24 cellular contexts compared by ENCODE assay signal in the genomic region with DNA sequence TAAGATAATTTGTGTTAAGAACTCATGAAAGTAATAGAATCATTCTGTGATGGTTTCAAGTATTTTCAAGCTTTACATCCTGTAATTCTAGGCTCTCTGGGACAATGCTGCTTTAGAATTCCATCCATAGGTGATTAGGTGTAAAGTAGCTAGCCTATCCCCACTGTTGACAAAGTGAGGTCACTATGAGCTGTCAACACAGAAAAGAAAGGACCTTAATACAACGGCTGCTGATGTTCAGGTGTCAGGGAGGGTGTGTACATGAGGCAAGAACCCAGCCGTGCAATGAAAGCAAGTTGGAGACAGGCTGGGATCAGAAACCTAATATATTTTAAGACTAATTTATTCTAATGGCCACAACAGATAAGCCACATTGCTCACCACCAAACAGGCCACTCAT. TPM values are rescaled to one million over a fixed set of nuclear protein-coding genes. Genes with fewer than 3 reads are reported as not detected.
A peak's percentile ranks its signal among the peaks of the same experiment; 100 is the strongest.
DNase-seq lines count a peak whose midpoint lies in the region; ATAC-seq and TF ChIP-seq lines count a peak whose summit lies in the region.
"Had no signal": no experiment of that assay in that cellular context is flagged by ENCODE, and none has a peak within 500 bp of the region (broad histone marks: within the 10 kb centered on the region; RNA-seq: fewer than 3 reads in every experiment).

No MANE protein-coding gene starts in this region.

- no peaks in the 10 kb centered on the region for H3K27me3 Mint-ChIP-seq in Calu3 (ENCODE audit: unreplicated experiment)

- H3K27me3 ChIP-seq in PC-3 (ENCODE audit: low read length) (no peaks in the 10 kb centered on the region), suprapubic skin (no peaks in the 10 kb centered on the region)
- H3K27me3 ChIP-seq: brain microvascular endothelial cell, gastrocnemius medialis, MG63, pancreas, right lobe of liver, thyroid gland had no signal

- WGBS in suprapubic skin: 93% methylated on average over 2 of the region's 2 CpGs

- H3K79me2 ChIP-seq in PC-3 (ENCODE audit: low read length): no peaks in the 10 kb centered on the region

- CTCF ChIA-PET in Calu3 (lab: Charles Lee): interaction anchor here (0.6 kb wide), 1 partner anchor 39 kb away, joined by 5 read pairs; no protein-coding TSS in a partner anchor
- CTCF ChIA-PET in PC-3 (lab: Charles Lee): no interaction called here

- no peak overlapping the region for H2AFZ ChIP-seq in PC-3 (ENCODE audit: low read length)

- H3K27ac Mint-ChIP-seq in Calu3 (ENCODE audit: unreplicated experiment): no peak overlapping the region
- H3K27ac Mint-ChIP-seq: activated CD4-positive, alpha-beta T cell treated with anti-CD3 and anti-CD28 coated beads for 36 hours; activated T-cell treated with anti-CD3 and anti-CD28 coated beads, Interleukin-2, amount 50 U/mL, for 24 hours had no signal

- no peaks in the 10 kb centered on the region for H3K9me3 Mint-ChIP-seq in Calu3 (ENCODE audit: low read depth, unreplicated experiment)

- TF ChIP-seq CTCF in Calu3 (IDR thresholded peaks at IDR 0.05; ENCODE audit: unreplicated experiment) (no peak), PC-3 (conservative IDR thresholded peaks at IDR 0.05; ENCODE audit: low read depth, low read length) (no peak), suprapubic skin (IDR thresholded peaks at IDR 0.05) (no peak)

- DNase-seq in Calu3 (peak; percentile 17), DMS53 (lab: John Stamatoyannopoulos, UW) (peak; percentile 86), PC-3 (peak; percentile 63), kidney tubule cell (ENCODE audit: low spot score) (peak; percentile 9), suprapubic skin (ENCODE audit: low spot score in 2 of 2) (no peak)
- DNase-seq: activated CD4-positive, alpha-beta T cell treated with anti-CD3 and anti-CD28 coated beads for 36 hours; activated naive CD4-positive, alpha-beta T cell; activated T-cell treated with anti-CD3 and anti-CD28 coated beads, Interleukin-2, amount 50 U/mL, for 24 hours; brain microvascular endothelial cell; DMS 273 treated with DMSO at 0.1 percent for 48 hours; effector CD8-positive, alpha-beta T cell; gastrocnemius medialis; GDM1; hypothalamus; KBM-7; MG63; pancreas; right lobe of liver; SK-N-SH; stimulated activated naive CD4-positive, alpha-beta T cell treated with Interleukin-2 at 50 U/mL for 16 hours; T-helper 2 cell; thyroid gland had no signal

- no peaks in the 10 kb centered on the region for H3K4me1 Mint-ChIP-seq in Calu3 (ENCODE audit: low read depth, unreplicated experiment)
- H3K4me1 Mint-ChIP-seq: activated CD4-positive, alpha-beta T cell treated with anti-CD3 and anti-CD28 coated beads for 36 hours had no signal

- peaks cover 10% of the 10 kb centered on the region for H3K4me1 ChIP-seq in PC-3 (ENCODE audit: insufficient read depth, low read length)
- H3K4me1 ChIP-seq in suprapubic skin: no peaks in the 10 kb centered on the region

- no peak for TF ChIP-seq POLR2A in suprapubic skin (IDR thresholded peaks at IDR 0.05)

- H3K4me3 Mint-ChIP-seq in Calu3 (ENCODE audit: low read depth, unreplicated experiment): no peak overlapping the region
- H3K4me3 Mint-ChIP-seq: activated CD4-positive, alpha-beta T cell treated with anti-CD3 and anti-CD28 coated beads for 36 hours; activated T-cell treated with anti-CD3 and anti-CD28 coated beads, Interleukin-2, amount 50 U/mL, for 24 hours had no signal

- H3K4me3 ChIP-seq in PC-3 (ENCODE audit: low read length): no peak overlapping the region
- no peak overlapping the region for H3K4me3 ChIP-seq in suprapubic skin
- H3K4me3 ChIP-seq: gastrocnemius medialis, MG63, pancreas, right lobe of liver, thyroid gland had no signal

- no peaks in the 10 kb centered on the region for H3K36me3 ChIP-seq in PC-3 (ENCODE audit: low read depth, low read length)
- H3K36me3 ChIP-seq in suprapubic skin: no peaks in the 10 kb centered on the region
- H3K36me3 ChIP-seq: brain microvascular endothelial cell, gastrocnemius medialis, MG63, pancreas, right lobe of liver, thyroid gland had no signal

- no peak for TF ChIP-seq EP300 in suprapubic skin (IDR thresholded peaks at IDR 0.05)

- H3K9me3 ChIP-seq in PC-3 (ENCODE audit: low read length) (no peaks in the 10 kb centered on the region), suprapubic skin (no peaks in the 10 kb centered on the region)
- H3K9me3 ChIP-seq: gastrocnemius medialis, MG63, pancreas, right lobe of liver, SK-N-SH, thyroid gland had no signal

- POLR2A ChIA-PET in PC-3 (lab: Charles Lee; ENCODE audit: unreplicated experiment): no interaction called here

- no peak overlapping the region for H3K4me2 ChIP-seq in PC-3 (ENCODE audit: low read length)
- H3K4me2 ChIP-seq: SK-N-SH had no signal

- BruUV-seq in Calu3 (replicated peaks; lab: Mats Ljungman, UMichigan) (no TSS peak), PC-3 (replicated peaks; lab: Mats Ljungman, UMichigan) (no TSS peak)

- intact Hi-C loops in Calu3 (cut with micrococcal nuclease; ENCODE audit: unreplicated experiment): no loop called here
- intact Hi-C loops in PC-3 (cut with micrococcal nuclease): no loop called here

- H3K27ac ChIP-seq in PC-3 (ENCODE audit: low read length): 0 out of 2 replicates have a peak overlapping the region, but pooled peaks have one; percentile 25
- no peak overlapping the region for H3K27ac ChIP-seq in suprapubic skin
- H3K27ac ChIP-seq: brain microvascular endothelial cell, pancreas, right lobe of liver, thyroid gland had no signal

- H3F3A ChIP-seq in PC-3 (ENCODE audit: low read length, unreplicated experiment): no peaks in the 10 kb centered on the region

- H3K36me3 Mint-ChIP-seq in Calu3 (ENCODE audit: insufficient read depth, unreplicated experiment): no peaks in the 10 kb centered on the region

- no peak overlapping the region for H3K9ac ChIP-seq in PC-3 (ENCODE audit: low read length)
- H3K9ac ChIP-seq: SK-N-SH had no signal

- no peaks in the 10 kb centered on the region for H3K9me2 ChIP-seq in PC-3 (replicated peaks; ENCODE audit: low read length)
- H3K9me2 ChIP-seq: SK-N-SH had no signal

- ATAC-seq in PC-3 (peak; percentile 84), HG03342 (IDR thresholded peaks at IDR 0.05; ENCODE audit: unreplicated experiment) (no peak), HG02642 (IDR thresholded peaks at IDR 0.05; ENCODE audit: poor library complexity, unreplicated experiment) (no peak)
- ATAC-seq: activated CD4-positive, alpha-beta T cell treated with anti-CD3 and anti-CD28 coated beads for 36 hours; gastrocnemius medialis had no signal

- no peaks in the 10 kb centered on the region for H4K20me1 ChIP-seq in PC-3 (ENCODE audit: low read length)

RNA-seq across cellular contexts. Expression of gene SH3RF1, which starts 36.8 kb away (rescaled TPM):
- total RNA-seq in Calu3 (2022): 64.6 and 70.1 TPM in 2 replicates
- total RNA-seq in PC-3 (2014; rRNA removed): 20.2 and 21.0 TPM in 2 replicates
- 10 to 100 TPM; 10.8 to 18.1 (median 15.0) TPM for total RNA-seq in suprapubic skin

Comparison
In these comparisons a context has a peak if more than half of its experiments do, and no peak if none do; other contexts are left out.
1. DNase-seq: peak in Calu3 (single experiment), DMS53 (single experiment), PC-3 (single experiment) and kidney tubule cell (single experiment); none in suprapubic skin (0 of 2).